ENCODE assay signal across 8 cellular contexts in the genomic region with DNA sequence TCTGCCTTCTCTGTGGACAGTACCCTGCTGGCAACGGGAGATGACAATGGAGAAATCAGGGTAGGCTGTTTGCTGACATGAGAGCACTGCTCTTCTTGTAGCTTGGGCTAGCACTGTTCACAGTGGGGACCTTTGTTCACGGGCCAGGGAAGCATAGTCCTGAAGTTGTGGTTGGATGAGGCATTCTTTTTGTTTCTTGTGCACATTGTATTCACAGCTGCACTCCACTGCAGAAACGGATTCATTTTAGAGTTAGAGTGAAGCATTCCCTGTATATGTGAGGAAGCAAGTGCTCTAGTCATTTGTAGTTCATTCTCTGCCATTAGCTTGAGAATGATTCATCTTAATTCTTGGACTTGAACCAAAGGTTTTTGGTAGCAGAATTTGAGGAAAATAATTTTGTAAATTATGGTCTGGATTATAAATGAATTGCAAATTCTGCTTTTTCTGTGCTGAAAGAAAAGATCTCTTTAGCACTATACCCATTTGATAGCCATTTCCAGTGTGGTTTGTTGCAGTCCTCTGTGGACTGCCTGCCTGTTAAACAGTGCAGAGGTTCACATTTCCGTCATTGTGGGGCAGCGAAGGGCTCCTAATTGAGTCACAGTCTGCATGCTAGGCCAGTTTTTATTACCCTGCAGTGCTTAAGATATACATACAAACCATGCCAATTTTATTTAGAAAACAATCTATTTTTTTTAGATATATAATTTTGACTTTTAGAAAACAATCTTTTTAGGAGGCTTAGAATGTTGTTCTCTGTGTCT.
DNase-seq lines count a peak whose midpoint lies in the region; ATAC-seq and TF ChIP-seq lines count a peak whose summit lies in the region.

No MANE protein-coding gene starts in this region.

- H3K4me1 ChIP-seq in smooth muscle cell (ENCODE audit: low read depth): no peaks in the 10 kb centered on the region

- no peak overlapping the region for H3K9ac ChIP-seq in smooth muscle cell (ENCODE audit: low read depth)

- H3K4me2 ChIP-seq in smooth muscle cell: no peak overlapping the region

- H3K27me3 ChIP-seq in smooth muscle cell (ENCODE audit: low read depth): no peaks in the 10 kb centered on the region

- no peak overlapping the region for H3K27ac ChIP-seq in smooth muscle cell (ENCODE audit: low read depth)

- peaks cover 36% of the 10 kb centered on the region for H3K36me3 Mint-ChIP-seq in activated T-helper 2 cell treated with anti-CD3 and anti-CD28 coated beads, Interferon-gamma antibody, Interleukin-2, Interleukin-4, amounts not matched to agents 10 μg/mL and 5 μg/mL and 100 μg/mL, durations not matched to agents 14 hours and 24 hours and 36 hours (ENCODE audit: low read depth)
- no peaks in the 10 kb centered on the region for H3K36me3 Mint-ChIP-seq in glutamatergic neuron (ENCODE audit: unreplicated experiment)

- H3K27me3 Mint-ChIP-seq in activated T-helper 2 cell treated with anti-CD3 and anti-CD28 coated beads, Interferon-gamma antibody, Interleukin-2, Interleukin-4, amounts not matched to agents 10 μg/mL and 5 μg/mL and 100 μg/mL, durations not matched to agents 14 hours and 24 hours and 36 hours (ENCODE audit: low read depth): no peaks in the 10 kb centered on the region
- H3K27me3 Mint-ChIP-seq in glutamatergic neuron (ENCODE audit: unreplicated experiment): no peaks in the 10 kb centered on the region

- H3F3A ChIP-seq in smooth muscle cell (ENCODE audit: low read depth): no peaks in the 10 kb centered on the region

- ATAC-seq in GM18517 (IDR thresholded peaks at IDR 0.05; ENCODE audit: unreplicated experiment) (peak; percentile 69), HG03060 (IDR thresholded peaks at IDR 0.05; ENCODE audit: low read depth, unreplicated experiment) (peak; percentile 70)

- H3K4me1 Mint-ChIP-seq in activated T-helper 2 cell treated with anti-CD3 and anti-CD28 coated beads, Interferon-gamma antibody, Interleukin-2, Interleukin-4, amounts not matched to agents 10 μg/mL and 5 μg/mL and 100 μg/mL, durations not matched to agents 14 hours and 24 hours and 36 hours (ENCODE audit: low read depth): peaks cover 19% of the 10 kb centered on the region
- H3K4me1 Mint-ChIP-seq in glutamatergic neuron (ENCODE audit: low read depth, unreplicated experiment): no peaks in the 10 kb centered on the region

- DNase-seq in COLO829 (ENCODE audit: low spot score) (peak; percentile 69), NCI-H2171 (lab: John Stamatoyannopoulos, UW) (peak; percentile 29), glutamatergic neuron (peak; percentile 70), smooth muscle cell (lab: John Stamatoyannopoulos, UW; ENCODE audit: unreplicated experiment) (no peak), GM19238 (ENCODE audit: insufficient read length, low spot score) (no peak)
- peak; percentile 34 for DNase-seq in activated T-helper 2 cell treated with anti-CD3 and anti-CD28 coated beads, Interferon-gamma antibody, Interleukin-2, Interleukin-4, amounts not matched to agents 10 μg/mL and 5 μg/mL and 100 μg/mL, durations not matched to agents 14 hours and 24 hours and 36 hours (ENCODE audit: low spot score)

- no peaks in the 10 kb centered on the region for H3K9me3 ChIP-seq in smooth muscle cell (replicated peaks; ENCODE audit: low read depth)

- no peak overlapping the region for H2AFZ ChIP-seq in smooth muscle cell (ENCODE audit: low read depth)

- H3K79me2 ChIP-seq in smooth muscle cell (ENCODE audit: low read depth): no peaks in the 10 kb centered on the region

- intact Hi-C loops in activated T-helper 2 cell treated with anti-CD3 and anti-CD28 coated beads, Interferon-gamma antibody, Interleukin-2, Interleukin-4, amounts not matched to agents 10 μg/mL and 5 μg/mL and 100 μg/mL, durations not matched to agents 14 hours and 24 hours and 36 hours (cut with micrococcal nuclease): loop anchor here (1.0 to 5.0 kb wide), 3 partner anchors 18 to 273 kb away; no protein-coding TSS in a partner anchor

- H3K36me3 ChIP-seq in smooth muscle cell (ENCODE audit: low read depth): peaks cover 8% of the 10 kb centered on the region

- no peaks in the 10 kb centered on the region for H4K20me1 ChIP-seq in smooth muscle cell (ENCODE audit: low read depth)

- no peak overlapping the region for H3K4me3 Mint-ChIP-seq in activated T-helper 2 cell treated with anti-CD3 and anti-CD28 coated beads, Interferon-gamma antibody, Interleukin-2, Interleukin-4, amounts not matched to agents 10 μg/mL and 5 μg/mL and 100 μg/mL, durations not matched to agents 14 hours and 24 hours and 36 hours (ENCODE audit: low read depth)
- H3K4me3 Mint-ChIP-seq in glutamatergic neuron (ENCODE audit: unreplicated experiment): no peak overlapping the region

- H3K27ac Mint-ChIP-seq in activated T-helper 2 cell treated with anti-CD3 and anti-CD28 coated beads, Interferon-gamma antibody, Interleukin-2, Interleukin-4, amounts not matched to agents 10 μg/mL and 5 μg/mL and 100 μg/mL, durations not matched to agents 14 hours and 24 hours and 36 hours: peak overlapping the region; percentile 67
- H3K27ac Mint-ChIP-seq in glutamatergic neuron (ENCODE audit: unreplicated experiment): no peak overlapping the region

- 62% methylated on average over 5 of the region's 5 CpGs for WGBS in smooth muscle cell (ENCODE audit: low lambda C conversion rate)

- peak; percentile 34 for TF ChIP-seq CTCF in glutamatergic neuron (IDR thresholded peaks at IDR 0.05; ENCODE audit: partially characterized antibody, unreplicated experiment)
- peak; percentile 50 for TF ChIP-seq CTCF in smooth muscle cell (IDR thresholded peaks at IDR 0.05; ENCODE audit: borderline replicate concordance, insufficient read depth, poor library complexity, severe bottlenecking)

- no peaks in the 10 kb centered on the region for H3K9me3 Mint-ChIP-seq in activated T-helper 2 cell treated with anti-CD3 and anti-CD28 coated beads, Interferon-gamma antibody, Interleukin-2, Interleukin-4, amounts not matched to agents 10 μg/mL and 5 μg/mL and 100 μg/mL, durations not matched to agents 14 hours and 24 hours and 36 hours
- H3K9me3 Mint-ChIP-seq in glutamatergic neuron (ENCODE audit: unreplicated experiment): no peaks in the 10 kb centered on the region

- no peak overlapping the region for H3K4me3 ChIP-seq in smooth muscle cell

Comparison
In these comparisons a context has a peak if more than half of its experiments do, and no peak if none do; other contexts are left out.
1. DNase-seq: peak in COLO829 (single experiment), NCI-H2171 (single experiment), activated T-helper 2 cell treated with anti-CD3 and anti-CD28 coated beads, Interferon-gamma antibody, Interleukin-2, Interleukin-4, amounts not matched to agents 10 μg/mL and 5 μg/mL and 100 μg/mL, durations not matched to agents 14 hours and 24 hours and 36 hours (single experiment) and glutamatergic neuron (single experiment); none in smooth muscle cell (single experiment) and GM19238 (single experiment).